In the genomic region with DNA sequence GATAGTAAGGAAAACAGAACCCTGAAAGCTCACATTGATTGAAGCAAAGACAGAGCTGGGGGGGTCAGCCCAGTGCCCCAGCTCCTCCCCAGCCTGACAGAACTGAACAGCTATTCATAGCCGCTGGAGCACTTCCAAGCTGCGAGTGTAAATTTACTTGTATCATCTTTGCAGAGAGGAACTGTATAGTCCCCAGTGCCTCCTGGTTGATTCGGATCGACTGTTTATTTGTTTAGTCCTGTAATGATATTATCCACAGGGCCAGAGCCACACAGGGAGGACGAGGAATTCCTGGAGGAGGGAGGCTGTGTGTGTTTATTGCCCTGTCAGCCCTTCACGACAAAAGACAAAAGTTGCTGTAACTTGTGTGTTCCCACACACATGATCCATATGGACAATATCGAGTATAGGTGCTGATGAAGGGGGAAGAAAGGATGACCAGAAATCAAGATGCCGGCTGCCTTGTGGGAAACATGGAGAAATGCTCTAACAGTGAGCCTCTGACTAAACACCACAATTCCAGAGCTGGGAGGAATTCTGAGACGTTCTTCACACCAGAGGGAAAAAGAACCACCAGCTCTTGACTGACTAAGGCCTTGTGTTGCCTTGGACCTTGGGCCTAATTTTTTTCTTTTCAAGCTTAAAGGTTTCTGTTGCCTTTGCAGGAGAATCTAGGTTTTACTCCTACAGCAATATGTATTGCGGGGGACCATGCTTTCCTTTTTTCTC, we compare ENCODE assay signal across 13 cellular contexts.
DNase-seq lines count a peak whose midpoint lies in the region; TF ChIP-seq lines count a peak whose summit lies in the region.
"Had no signal": no experiment of that assay in that cellular context is flagged by ENCODE, and none has a peak within 500 bp of the region (broad histone marks: within the 10 kb centered on the region; RNA-seq: fewer than 3 reads in every experiment).

No MANE protein-coding gene starts in this region.

- no peaks in the 10 kb centered on the region for H3K27me3 ChIP-seq in brain microvascular endothelial cell (replicated peaks)

- H3K27ac ChIP-seq in brain microvascular endothelial cell, result no peak overlapping the region
- H3K27ac ChIP-seq: 22Rv1 had no signal

- H3K4me3 ChIP-seq in brain microvascular endothelial cell (ENCODE audit: low read depth, low read length), result no peak overlapping the region

- TF ChIP-seq CTCF in brain microvascular endothelial cell (IDR thresholded peaks at IDR 0.05; ENCODE audit: low read depth, low read length, missing control alignments), result no peak
- no peak for TF ChIP-seq CTCF in GM10266 (IDR thresholded peaks at IDR 0.05; ENCODE audit: control insufficient read depth, insufficient read depth, low read depth, missing control alignments)

- H3K36me3 ChIP-seq in brain microvascular endothelial cell (replicated peaks), result no peaks in the 10 kb centered on the region

- in situ Hi-C loops in brain microvascular endothelial cell (cut with HindIII; ENCODE audit: low pct_ligation_motif_present, low sequenced_read_pairs), result no loop called here

- peak; percentile 35 for DNase-seq in DMS 273 (lab: John Stamatoyannopoulos, UW; ENCODE audit: unreplicated experiment)
- DNase-seq in DMS 273 treated with DMSO at 0.1 percent for 48 hours (lab: John Stamatoyannopoulos, UW), result no peak
- DNase-seq in NCI-H1092 (lab: John Stamatoyannopoulos, UW), result peak; percentile 36
- peak; percentile 58 for DNase-seq in brain microvascular endothelial cell
- DNase-seq in pons (ENCODE audit: low spot score), result peak; percentile 32
- no peak for DNase-seq in GM10266 (ENCODE audit: extremely low spot score)
- DNase-seq in HuH-7.5 (ENCODE audit: low spot score), result no peak
- no peak for DNase-seq in NCI-H2107 (lab: John Stamatoyannopoulos, UW)
- DNase-seq: activated naive CD8-positive, alpha-beta T cell treated with anti-CD3 and anti-CD28 coated beads, Interleukin-2, amount 10 ng/mL, durations not matched to agents 7 days and 5 days; Caco-2; NCI-H1048; NK-92 treated with Interleukin-12 subunit alpha and Interleukin-12 subunit beta, amount 100 ng/mL, for 24 hours had no signal

Comparison
In these comparisons a context has a peak if more than half of its experiments do, and no peak if none do; other contexts are left out.
1. DNase-seq: peak in DMS 273 (single experiment), NCI-H1092 (single experiment), brain microvascular endothelial cell (single experiment) and pons (single experiment); none in DMS 273 treated with DMSO at 0.1 percent for 48 hours (single experiment), GM10266 (single experiment), HuH-7.5 (single experiment) and NCI-H2107 (single experiment).